In genomic region chr21:9746311-9746710, GRCh38 we compare ENCODE assay signal across 3 cellular contexts.
DNase-seq lines count a peak whose midpoint lies in the region; TF ChIP-seq lines count a peak whose summit lies in the region.
"Not testable (repeated sequence)": the region's sequence is repeated elsewhere in the genome, so short reads cannot be mapped to it uniquely, and the experiment has no call there.

No MANE protein-coding gene starts in this region.

- H3K4me1 Mint-ChIP-seq in osteocyte (ENCODE audit: unreplicated experiment) = not testable (repeated sequence)

- peaks cover 19% of the 10 kb centered on the region for H3K9me3 Mint-ChIP-seq in osteocyte (ENCODE audit: unreplicated experiment)

- peaks cover 0 to 23% (median 0%) of the 10 kb centered on the region in 4 donors for H3K27me3 ChIP-seq in esophagus muscularis mucosa

- not testable (repeated sequence) for TF ChIP-seq POLR2A in esophagus muscularis mucosa (IDR thresholded peaks at IDR 0.05; ENCODE audit: low read depth)

- TF ChIP-seq CTCF in esophagus muscularis mucosa (IDR thresholded peaks at IDR 0.05); osteocyte (IDR thresholded peaks at IDR 0.05): not testable (repeated sequence)

- not testable (repeated sequence) for H3K4me1 ChIP-seq in esophagus muscularis mucosa

- H3K27me3 Mint-ChIP-seq in osteocyte (ENCODE audit: unreplicated experiment) = not testable (repeated sequence)

- intact Hi-C loops in esophagus muscularis mucosa (cut with DNase I) = not testable (repeated sequence)

- whole genome bisulfite sequencing in esophagus muscularis mucosa = 39% methylated on average over 2 of the region's 2 CpGs

- not testable (repeated sequence) for H3K36me3 Mint-ChIP-seq in osteocyte (ENCODE audit: unreplicated experiment)

- not testable (repeated sequence) for H3K36me3 ChIP-seq in esophagus muscularis mucosa

- not testable (repeated sequence) for H3K27ac Mint-ChIP-seq in osteocyte (ENCODE audit: unreplicated experiment)

- H3K9me3 ChIP-seq in esophagus muscularis mucosa = not testable (repeated sequence)
- H3K9me3 ChIP-seq in iPS-18c (ENCODE audit: control insufficient read depth, insufficient read depth, low read length) = peaks cover 38% of the 10 kb centered on the region

- H3K4me3 ChIP-seq in esophagus muscularis mucosa = not testable (repeated sequence)
- H3K4me3 ChIP-seq in iPS-18c (ENCODE audit: insufficient read depth, low read depth, low read length) = peak overlapping the region; percentile 20; the same call in 1 of the 2 replicates

- DNase-seq in esophagus muscularis mucosa (ENCODE audit: extremely low spot score) (peak; percentile 89), osteocyte (ENCODE audit: extremely low spot score, unreplicated experiment) (peak; percentile 64)

- not testable (repeated sequence) for H3K4me3 Mint-ChIP-seq in osteocyte (ENCODE audit: unreplicated experiment)

- not testable (repeated sequence) for TF ChIP-seq EP300 in esophagus muscularis mucosa (IDR thresholded peaks at IDR 0.05)

- not testable (repeated sequence) for H3K27ac ChIP-seq in esophagus muscularis mucosa (replicated peaks in 1 of 4)
